ENCODE assay signal across 1 cellular context in genomic region chr19:2287585-2287984, GRCh38.
TF ChIP-seq lines count a peak whose summit lies in the region.

No MANE protein-coding gene starts in this region.

TF ChIP-seq in WTC11, 78 proteins besides CTCF, POLR2A, EP300 and RAD21:
- TF ChIP-seq ZNF425 (CRISPR knock-in tag; conservative IDR thresholded peaks at IDR 0.05) (no peak), JAZF1 (CRISPR knock-in tag; IDR thresholded peaks at IDR 0.05) (no peak), FOXP4 (CRISPR knock-in tag; IDR thresholded peaks at IDR 0.05) (no peak), ETV6 (CRISPR knock-in tag; IDR thresholded peaks at IDR 0.05) (no peak), ZBTB43 (CRISPR knock-in tag; IDR thresholded peaks at IDR 0.05) (no peak), PRRX2 (CRISPR knock-in tag; IDR thresholded peaks at IDR 0.05) (no peak), ZNF532 (CRISPR knock-in tag; IDR thresholded peaks at IDR 0.05; ENCODE audit: borderline replicate concordance) (no peak), HMGA2 (CRISPR knock-in tag; IDR thresholded peaks at IDR 0.05) (no peak), ARID4B (CRISPR knock-in tag; IDR thresholded peaks at IDR 0.05; ENCODE audit: borderline replicate concordance) (no peak), ZNF232 (CRISPR knock-in tag; IDR thresholded peaks at IDR 0.05) (no peak), AR (CRISPR knock-in tag; IDR thresholded peaks at IDR 0.05) (no peak), E2F4 (CRISPR knock-in tag; IDR thresholded peaks at IDR 0.05; ENCODE audit: borderline replicate concordance, low read depth) (no peak), SMAD3 (CRISPR knock-in tag; IDR thresholded peaks at IDR 0.05; ENCODE audit: borderline replicate concordance) (no peak)
